In genomic region chr13:110915057-110915873, GRCh38 we compare ENCODE assay signal across 8 cellular contexts. TPM values are rescaled to one million over a fixed set of nuclear protein-coding genes. Genes with fewer than 3 reads are reported as not detected.
DNase-seq lines count a peak whose midpoint lies in the region; ATAC-seq and TF ChIP-seq lines count a peak whose summit lies in the region.

TSS of gene ANKRD10 (minus strand) at chr13:110915069. CDS start at chr13:110914934, 135 bp downstream.

- H3K4me3 ChIP-seq in GM06990 (replicated peaks; ENCODE audit: low read depth, low read length) = peak within 1 kb of the TSS; percentile 84
- H3K4me3 ChIP-seq in gastroesophageal sphincter = peak within 1 kb of the TSS; percentile 74 to 99

- H3K36me3 Mint-ChIP-seq in HFFc6 (ENCODE audit: low read depth) = peaks cover 12% of the 10 kb centered on the region
- peaks cover 7% of the 10 kb centered on the region for H3K36me3 Mint-ChIP-seq in activated naive CD4-positive, alpha-beta T cell treated with anti-CD3 and anti-CD28 coated beads for 36 hours (ENCODE audit: low read depth)

- TF ChIP-seq EP300 in gastroesophageal sphincter (IDR thresholded peaks at IDR 0.05) = peak; percentile 20

- peak; percentile 91 for ATAC-seq in gastroesophageal sphincter

- H3K9me3 Mint-ChIP-seq in HFFc6 = no peaks in the 10 kb centered on the region
- H3K9me3 Mint-ChIP-seq in activated naive CD4-positive, alpha-beta T cell treated with anti-CD3 and anti-CD28 coated beads for 36 hours = no peaks in the 10 kb centered on the region

- intact Hi-C loops in activated naive CD4-positive, alpha-beta T cell treated with anti-CD3 and anti-CD28 coated beads for 36 hours (cut with micrococcal nuclease) = loop anchor here (1.0 to 10.0 kb wide), 9 partner anchors 27 to 1670 kb away; partner anchors contain the start of gene TUBGCP3

- peak; percentile 38 to 65 for TF ChIP-seq POLR2A in gastroesophageal sphincter (IDR thresholded peaks at IDR 0.05)

- H3K27me3 ChIP-seq in GM06990 (replicated peaks; ENCODE audit: control insufficient read depth, insufficient read depth, low read length) (no peaks in the 10 kb centered on the region), gastroesophageal sphincter (no peaks in the 10 kb centered on the region)

- peak within 1 kb of the TSS; percentile 89 for H3K4me3 Mint-ChIP-seq in HFFc6
- H3K4me3 Mint-ChIP-seq in activated naive CD4-positive, alpha-beta T cell treated with anti-CD3 and anti-CD28 coated beads for 36 hours = peak within 1 kb of the TSS; percentile 85

- H3K4me1 ChIP-seq in gastroesophageal sphincter = peaks cover 0 to 47% (median 22%) of the 10 kb centered on the region in 3 donors

- H3K9me3 ChIP-seq in gastroesophageal sphincter = no peaks in the 10 kb centered on the region

- DNase-seq in GM06990 (ENCODE audit: extremely low read depth, insufficient read length) = peak; percentile 98
- DNase-seq in HFFc6 = peak; percentile 99
- DNase-seq in NAMALWA (ENCODE audit: low spot score) = peak; percentile 99
- peak; percentile 99 for DNase-seq in SK-N-DZ (ENCODE audit: low spot score)
- peak; percentile 97 for DNase-seq in activated naive CD4-positive, alpha-beta T cell treated with anti-CD3 and anti-CD28 coated beads for 36 hours
- peak; percentile 93 for DNase-seq in non-pigmented ciliary epithelial cell (ENCODE audit: low read depth)
- peak; percentile 96 for DNase-seq in superior temporal gyrus (ENCODE audit: extremely low spot score)

- peak within 1 kb of the TSS; percentile 92 to 100 (median 100) for H3K27ac ChIP-seq in gastroesophageal sphincter

- WGBS in gastroesophageal sphincter (ENCODE audit: low coverage in 1 of 2), 2 donors = no CpG with 5 or more reads among the region's 81 CpGs

- H3K4me1 Mint-ChIP-seq in HFFc6 (ENCODE audit: low read depth) = peaks cover 58% of the 10 kb centered on the region
- peaks cover 43% of the 10 kb centered on the region for H3K4me1 Mint-ChIP-seq in activated naive CD4-positive, alpha-beta T cell treated with anti-CD3 and anti-CD28 coated beads for 36 hours (ENCODE audit: low read depth)

- 0 out of 2 replicates have a peak, but pooled peaks cover 4% of the 10 kb centered on the region for H3K27me3 Mint-ChIP-seq in HFFc6 (ENCODE audit: insufficient read depth)
- no peaks in the 10 kb centered on the region for H3K27me3 Mint-ChIP-seq in activated naive CD4-positive, alpha-beta T cell treated with anti-CD3 and anti-CD28 coated beads for 36 hours (ENCODE audit: low read depth)

- CTCF ChIA-PET in activated naive CD4-positive, alpha-beta T cell treated with anti-CD3 and anti-CD28 coated beads for 36 hours (lab: Charles Lee) = interaction anchor here (0.5 to 1.0 kb wide), 10 partner anchors 13 to 332 kb away, joined by 3 to 5 read pairs (median 3); no protein-coding TSS in a partner anchor

- H3K36me3 ChIP-seq in GM06990 (ENCODE audit: control insufficient read depth, insufficient read depth, low read length) (peaks cover 2% of the 10 kb centered on the region), gastroesophageal sphincter (no peaks in the 10 kb centered on the region)

- TF ChIP-seq CTCF in GM06990 (IDR thresholded peaks at IDR 0.05; ENCODE audit: insufficient read depth, low read length, poor library complexity, severe bottlenecking) (peak; percentile 82), HFFc6 (IDR thresholded peaks at IDR 0.05) (peak; percentile 94), gastroesophageal sphincter (IDR thresholded peaks at IDR 0.05) (peak; percentile 79 to 96 (median 92))

- H3K27ac Mint-ChIP-seq in HFFc6 = peak within 1 kb of the TSS; percentile 90
- peak within 1 kb of the TSS; percentile 93 for H3K27ac Mint-ChIP-seq in activated naive CD4-positive, alpha-beta T cell treated with anti-CD3 and anti-CD28 coated beads for 36 hours

RNA-seq across cellular contexts. Expression of gene ANKRD10, which starts in this region (rescaled TPM):
- total RNA-seq in HFFc6 (2021; fragmentation: NEBNext Ultra II Directional; extraction: Animal tissue kit (Norgen Biotek cat#: 25700)) = 10 to 100 TPM; 27.1 to 37.2 (median 33.5) TPM
- polyA plus RNA-seq in SK-N-DZ (2014; cell fraction: cytosol; rRNA removed) = 103 and 125 TPM in 2 replicates
- polyA plus RNA-seq in SK-N-DZ (2014; cell fraction: nucleus; rRNA removed) = 331 and 363 TPM in 2 replicates
- 10 to 100 TPM; 79.8 to 82.5 TPM for total RNA-seq in activated naive CD4-positive, alpha-beta T cell treated with anti-CD3 and anti-CD28 coated beads for 36 hours
- total RNA-seq in gastroesophageal sphincter = 100 to 1,000 TPM in 3 of 4 donors, 10 to 100 TPM in 1; 97.8 to 189 (median 114) TPM

Comparison
In these comparisons a context has a peak if more than half of its experiments do, and no peak if none do; other contexts are left out.
1. Peak in every context shown above with its lines: DNase-seq, ATAC-seq, H3K4me3 ChIP-seq and H3K27ac ChIP-seq.